In genomic region chr16:70551788-70552187, GRCh38 we compare ENCODE assay signal across 20 cellular contexts.
"Had no signal": no experiment of that assay in that cellular context is flagged by ENCODE, and none has a peak within 500 bp of the region (broad histone marks: within the 10 kb centered on the region; RNA-seq: fewer than 3 reads in every experiment).

No MANE protein-coding gene starts in this region.

- H3K27ac ChIP-seq: body of pancreas, psoas muscle had no signal

- H3K27ac Mint-ChIP-seq: activated naive CD4-positive, alpha-beta T cell treated with anti-CD3 and anti-CD28 coated beads, Interleukin-2, amount 10 ng/mL, durations not matched to agents 7 days and 5 days; activated T-helper 2 cell treated with anti-CD3 and anti-CD28 coated beads, Interferon-gamma antibody, Interleukin-2, Interleukin-4, amounts not matched to agents 10 μg/mL and 5 μg/mL and 100 μg/mL, durations not matched to agents 14 hours and 24 hours and 36 hours; natural killer cell treated with Interleukin-12 subunit alpha and Interleukin-12 subunit beta and Interleukin-15 and Interleukin-18, amount 100 ng/mL, for 72 hours; stimulated activated naive B cell treated with anti-CD40 and anti-IgM and Interleukin-4, amounts not matched to agents 10 μg/mL and 1 μg/mL and 100 μg/mL, for 72 hours; T-helper 2 cell treated with Interferon-gamma antibody and Interleukin-4, amounts not matched to agents 5 μg/mL and 100 μg/mL, for 36 hours had no signal

- H3K27me3 ChIP-seq: body of pancreas had no signal

- H3K4me1 ChIP-seq: body of pancreas, psoas muscle had no signal

- H3K9me3 Mint-ChIP-seq: activated naive CD4-positive, alpha-beta T cell treated with anti-CD3 and anti-CD28 coated beads, Interleukin-2, amount 10 ng/mL, durations not matched to agents 7 days and 5 days; activated T-helper 2 cell treated with anti-CD3 and anti-CD28 coated beads, Interferon-gamma antibody, Interleukin-2, Interleukin-4, amounts not matched to agents 10 μg/mL and 5 μg/mL and 100 μg/mL, durations not matched to agents 14 hours and 24 hours and 36 hours; immature natural killer cell; natural killer cell treated with Interleukin-12 subunit alpha and Interleukin-12 subunit beta and Interleukin-15 and Interleukin-18, amount 100 ng/mL, for 72 hours; stimulated activated naive B cell treated with anti-CD40 and anti-IgM and Interleukin-4, amounts not matched to agents 10 μg/mL and 1 μg/mL and 100 μg/mL, for 72 hours; T-helper 2 cell treated with Interferon-gamma antibody and Interleukin-4, amounts not matched to agents 5 μg/mL and 100 μg/mL, for 36 hours had no signal

- H3K4me3 Mint-ChIP-seq: activated naive CD4-positive, alpha-beta T cell treated with anti-CD3 and anti-CD28 coated beads, Interleukin-2, amount 10 ng/mL, durations not matched to agents 7 days and 5 days; immature natural killer cell; natural killer cell treated with Interleukin-12 subunit alpha and Interleukin-12 subunit beta and Interleukin-15 and Interleukin-18, amount 100 ng/mL, for 72 hours; stimulated activated naive B cell treated with anti-CD40 and anti-IgM and Interleukin-4, amounts not matched to agents 10 μg/mL and 1 μg/mL and 100 μg/mL, for 72 hours; T-helper 2 cell treated with Interferon-gamma antibody and Interleukin-4, amounts not matched to agents 5 μg/mL and 100 μg/mL, for 36 hours had no signal

- DNase-seq: activated CD4-positive, alpha-beta T cell treated with anti-CD3 and anti-CD28 coated beads, Interleukin-2, amount 50 U/mL, for 48 hours; activated naive CD4-positive, alpha-beta T cell treated with anti-CD3 and anti-CD28 coated beads, Interleukin-2, amount 10 ng/mL, durations not matched to agents 7 days and 5 days; amniotic stem cell; body of pancreas; dermis blood vessel endothelial cell; glutamatergic neuron; immature natural killer cell; left colon; mucosa of descending colon; occipital lobe; psoas muscle; stimulated activated CD4-positive, alpha-beta T cell treated with anti-CD3 and anti-CD28 coated beads, Interleukin-2, amount 100 ng/mL, for 24 hours; stimulated activated naive B cell treated with anti-CD40 and anti-IgM and Interleukin-4, amounts not matched to agents 10 μg/mL and 1 μg/mL and 100 μg/mL, for 72 hours; substantia nigra had no signal

- H3K4me1 Mint-ChIP-seq: activated naive CD4-positive, alpha-beta T cell treated with anti-CD3 and anti-CD28 coated beads, Interleukin-2, amount 10 ng/mL, durations not matched to agents 7 days and 5 days had no signal

- H3K27me3 Mint-ChIP-seq: activated naive CD4-positive, alpha-beta T cell treated with anti-CD3 and anti-CD28 coated beads, Interleukin-2, amount 10 ng/mL, durations not matched to agents 7 days and 5 days; natural killer cell treated with Interleukin-12 subunit alpha and Interleukin-12 subunit beta and Interleukin-15 and Interleukin-18, amount 100 ng/mL, for 72 hours; stimulated activated naive B cell treated with anti-CD40 and anti-IgM and Interleukin-4, amounts not matched to agents 10 μg/mL and 1 μg/mL and 100 μg/mL, for 72 hours had no signal

- ATAC-seq: activated CD4-positive, CD25-positive, alpha-beta regulatory T cell treated with anti-CD3 and anti-CD28 coated beads, Interleukin-2, amount 50 U/mL, for 24 hours; body of pancreas; esophagus mucosa; left colon; mucosa of descending colon; natural killer cell treated with Interleukin-12 subunit alpha and Interleukin-12 subunit beta and Interleukin-15 and Interleukin-18, amount 100 ng/mL, for 72 hours; psoas muscle; sciatic nerve; stimulated activated naive B cell treated with anti-CD40 and anti-IgM and Interleukin-4, amounts not matched to agents 10 μg/mL and 1 μg/mL and 100 μg/mL, for 72 hours had no signal

- H3K4me3 ChIP-seq: body of pancreas, mucosa of descending colon, psoas muscle had no signal

- H3K9me3 ChIP-seq: body of pancreas, mucosa of descending colon, psoas muscle had no signal
